In the genomic region with DNA sequence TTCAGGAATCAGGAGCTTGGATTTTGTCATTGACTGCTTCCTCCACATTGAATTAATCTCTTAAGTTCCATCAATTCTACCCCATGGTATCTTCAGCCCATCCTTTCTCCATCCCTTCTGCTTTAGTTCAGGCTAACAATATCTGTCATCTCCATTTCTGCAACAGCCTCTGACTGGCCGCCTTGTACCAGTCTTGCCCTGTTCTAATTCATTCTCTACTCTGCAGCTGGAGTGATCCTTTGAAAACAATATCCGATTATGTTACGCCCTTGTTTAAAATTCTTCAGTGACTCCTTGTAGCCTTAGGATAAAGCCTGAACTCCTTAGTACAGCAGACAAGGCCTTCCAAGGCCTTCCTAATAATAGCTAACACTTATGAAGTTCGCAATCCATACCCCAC, we compare ENCODE assay signal across 29 cellular contexts.
"Had no signal": no experiment of that assay in that cellular context is flagged by ENCODE, and none has a peak within 500 bp of the region (broad histone marks: within the 10 kb centered on the region; RNA-seq: fewer than 3 reads in every experiment).

No MANE protein-coding gene starts in this region.

- H3K36me3 ChIP-seq: cardiac muscle cell, heart left ventricle, ovary, prostate gland, upper lobe of left lung, vagina had no signal

- H3K4me1 ChIP-seq: prostate gland had no signal

- DNase-seq: activated B cell treated with CpG ODN at 0.5 μM for 24 hours; activated CD4-positive, alpha-beta T cell treated with anti-CD3 and anti-CD28 coated beads for 36 hours; activated CD8-positive, alpha-beta memory T cell treated with anti-CD3 and anti-CD28 coated beads, Interleukin-2, amount 10 ng/mL, durations not matched to agents 7 days and 5 days; activated CD8-positive, alpha-beta T cell treated with anti-CD3 and anti-CD28 coated beads, Interleukin-2, amount 10 ng/mL, durations not matched to agents 7 days and 5 days; activated naive CD4-positive, alpha-beta T cell; activated T-cell treated with anti-CD3 and anti-CD28 coated beads, Interleukin-2, amount 50 U/mL, for 72 hours; aorta; body of pancreas; cortex of kidney; foreskin fibroblast; heart left ventricle; kidney glomerular epithelial cell; left lung; naive thymus-derived CD4-positive, alpha-beta T cell; ovary; sigmoid colon; small intestine; stimulated activated CD4-positive, alpha-beta T cell treated with anti-CD3 and anti-CD28 coated beads, Interleukin-1b, Interleukin-23, amount 100 ng/mL, for 48 hours; stimulated activated CD4-positive, alpha-beta T cell treated with anti-CD3 and anti-CD28 coated beads, Interleukin-4, amount 100 ng/mL, for 4 hours; stimulated activated CD8-positive, alpha-beta memory T cell treated with anti-CD3 and anti-CD28 coated beads, Interleukin-4, amount 100 ng/mL, for 48 hours; stimulated activated naive B cell treated with anti-CD40 and anti-IgM and Interleukin-4, amounts not matched to agents 10 μg/mL and 1 μg/mL and 100 μg/mL, for 72 hours; T-helper 1 cell; upper lobe of left lung had no signal

- H3K27me3 ChIP-seq: body of pancreas, cardiac muscle cell, heart left ventricle, left lung, ovary, sigmoid colon, upper lobe of left lung, vagina had no signal

- H3K9me3 ChIP-seq: body of pancreas, heart left ventricle, left lung, ovary, prostate gland, sigmoid colon, upper lobe of left lung, vagina had no signal

- H3K27ac ChIP-seq: body of pancreas, cardiac muscle cell, heart left ventricle, left lung, ovary, prostate gland, sigmoid colon, upper lobe of left lung, vagina had no signal

- H3K4me3 ChIP-seq: body of pancreas, cardiac muscle cell, heart left ventricle, left lung, lung, ovary, prostate gland, sigmoid colon, upper lobe of left lung, vagina had no signal

- ATAC-seq: activated CD4-positive, alpha-beta T cell treated with anti-CD3 and anti-CD28 coated beads for 36 hours; activated CD8-positive, alpha-beta memory T cell treated with anti-CD3 and anti-CD28 coated beads, Interleukin-2, amount 10 ng/mL, durations not matched to agents 7 days and 5 days; activated CD8-positive, alpha-beta T cell treated with anti-CD3 and anti-CD28 coated beads, Interleukin-2, amount 10 ng/mL, durations not matched to agents 7 days and 5 days; activated naive CD4-positive, alpha-beta T cell treated with anti-CD3 and anti-CD28 coated beads, Interleukin-2, amount 50 U/mL, for 72 hours; activated T-cell treated with anti-CD3 and anti-CD28 coated beads, Interleukin-2, amount 50 U/mL, for 72 hours; body of pancreas; esophagus mucosa; heart left ventricle; left lung; naive thymus-derived CD4-positive, alpha-beta T cell; stimulated activated naive B cell treated with anti-CD40 and anti-IgM and Interleukin-4, amounts not matched to agents 10 μg/mL and 1 μg/mL and 100 μg/mL, for 72 hours had no signal
